9 cellular contexts compared by ENCODE assay signal in genomic region chr15:68930268-68931022, GRCh38.
DNase-seq lines count a peak whose midpoint lies in the region; ATAC-seq and TF ChIP-seq lines count a peak whose summit lies in the region.
"Had no signal": no experiment of that assay in that cellular context is flagged by ENCODE, and none has a peak within 500 bp of the region (broad histone marks: within the 10 kb centered on the region; RNA-seq: fewer than 3 reads in every experiment).

TSS of gene SPESP1 (plus strand) at chr15:68930525. CDS start at chr15:68930654, 129 bp downstream.

- TF ChIP-seq CTCF in nephron progenitor cell (IDR thresholded peaks at IDR 0.05) = no peak

- no peak within 1 kb of the TSS for H3K27ac Mint-ChIP-seq in nephron progenitor cell

- no peak within 1 kb of the TSS for H3K4me3 Mint-ChIP-seq in nephron progenitor cell

- peaks cover 10% of the 10 kb centered on the region for H3K27me3 Mint-ChIP-seq in nephron progenitor cell (ENCODE audit: low read depth, poor library complexity)

- no peaks in the 10 kb centered on the region for H3K36me3 Mint-ChIP-seq in nephron progenitor cell (ENCODE audit: low read depth)

- peak within 1 kb of the TSS; percentile 28 to 42 (median 35) for H3K4me3 ChIP-seq in skin epidermis

- peaks cover 14% of the 10 kb centered on the region for H3K4me1 Mint-ChIP-seq in nephron progenitor cell

- intact Hi-C loops in head of caudate nucleus (cut with DNase I) = no loop called here

- H3K27ac ChIP-seq in skin epidermis = peak within 1 kb of the TSS in 3 of 21 experiments; percentile 17 to 32 (median 26)
- H3K27ac ChIP-seq: HL-60 had no signal

- no peak for TF ChIP-seq EP300 in Ishikawa (IDR thresholded peaks at IDR 0.05; ENCODE audit: borderline replicate concordance)

- TF ChIP-seq RAD21 in Ishikawa (IDR thresholded peaks at IDR 0.05; ENCODE audit: low read depth) = no peak

- DNase-seq in activated gamma-delta T cell (lab: John Stamatoyannopoulos, UW) (peak; percentile 21), head of caudate nucleus (peak in 31 of 42 donors; percentile 4 to 84 (median 54)), superior temporal gyrus (ENCODE audit: extremely low spot score) (no peak), NCI-H1105 treated with DMSO at 0.1 percent for 48 hours (lab: John Stamatoyannopoulos, UW) (no peak), nephron progenitor cell (no peak)

- peaks cover 17% of the 10 kb centered on the region for H3K9me3 Mint-ChIP-seq in nephron progenitor cell

- no peak for ATAC-seq in HG02970 (IDR thresholded peaks at IDR 0.05; ENCODE audit: low FRiP score, unreplicated experiment)

TF ChIP-seq in Ishikawa, 13 proteins besides CTCF, POLR2A, EP300 and RAD21:
- TF ChIP-seq TAF1 (IDR thresholded peaks at IDR 0.05; ENCODE audit: low read depth) (peak; percentile 68), ZBTB7A (IDR thresholded peaks at IDR 0.05; ENCODE audit: low read depth) (no peak), TEAD4 (IDR thresholded peaks at IDR 0.05) (0 out of 2 replicates have a peak, but pooled peaks have one; percentile 18), CEBPB (IDR thresholded peaks at IDR 0.05) (no peak), REST (IDR thresholded peaks at IDR 0.05; ENCODE audit: low read depth) (no peak), YY1 (IDR thresholded peaks at IDR 0.05; ENCODE audit: low read depth) (no peak), MAX (IDR thresholded peaks at IDR 0.05) (peak; percentile 99), NFIC (IDR thresholded peaks at IDR 0.05) (no peak), USF1 (IDR thresholded peaks at IDR 0.05) (no peak), EGR1 (IDR thresholded peaks at IDR 0.05) (no peak)

Comparison
In these comparisons a context has a peak if more than half of its experiments do, and no peak if none do; other contexts are left out.
1. DNase-seq: peak in activated gamma-delta T cell (single experiment) and head of caudate nucleus (31 of 42); none in superior temporal gyrus (single experiment), NCI-H1105 treated with DMSO at 0.1 percent for 48 hours (single experiment) and nephron progenitor cell (single experiment).